Comparison of ENCODE assay signal across 32 cellular contexts in genomic region chr3:186775999-186776398, GRCh38. TPM values are rescaled to one million over a fixed set of nuclear protein-coding genes. Genes with fewer than 3 reads are reported as not detected.
A peak's percentile ranks its signal among the peaks of the same experiment; 100 is the strongest.
DNase-seq lines count a peak whose midpoint lies in the region; ATAC-seq and TF ChIP-seq lines count a peak whose summit lies in the region.
"Had no signal": no experiment of that assay in that cellular context is flagged by ENCODE, and none has a peak within 500 bp of the region (broad histone marks: within the 10 kb centered on the region; RNA-seq: fewer than 3 reads in every experiment).

No MANE protein-coding gene starts in this region.

- H3K36me3 ChIP-seq in cardiac muscle cell (no peaks in the 10 kb centered on the region), spleen (no peaks in the 10 kb centered on the region)
- H3K36me3 ChIP-seq: BLaER1 treated with 17β-estradiol and CSF1 and Interleukin-3, amounts not matched to agents 10 nM and 100 nM; gastroesophageal sphincter; right atrium auricular region; stomach; tibial nerve had no signal

- intact Hi-C loops in right cardiac atrium (cut with DNase I) (no loop called here), spleen (cut with DNase I; ENCODE audit: low total_unique reads) (no loop called here)

- no peak for TF ChIP-seq POLR2A in spleen (IDR thresholded peaks at IDR 0.05)

- H3K9me3 ChIP-seq in cardiac muscle cell (ENCODE audit: low read depth), result no peaks in the 10 kb centered on the region
- no peaks in the 10 kb centered on the region for H3K9me3 ChIP-seq in right cardiac atrium (ENCODE audit: control insufficient read depth, low read length)
- no peaks in the 10 kb centered on the region for H3K9me3 ChIP-seq in spleen
- H3K9me3 ChIP-seq: BLaER1 treated with 17β-estradiol and CSF1 and Interleukin-3, amounts not matched to agents 10 nM and 100 nM; gastroesophageal sphincter; right atrium auricular region; stomach; tibial nerve had no signal

- H3K4me3 ChIP-seq in cardiac muscle cell, result no peak overlapping the region
- H3K4me3 ChIP-seq in right cardiac atrium (ENCODE audit: low read length), result no peak overlapping the region
- no peak overlapping the region for H3K4me3 ChIP-seq in fibroblast of villous mesenchyme (ENCODE audit: low read depth, low read length)
- H3K4me3 ChIP-seq in spleen, result no peak overlapping the region
- H3K4me3 ChIP-seq: BLaER1 treated with 17β-estradiol and CSF1 and Interleukin-3, amounts not matched to agents 10 nM and 100 nM; gastroesophageal sphincter; right atrium auricular region; stomach; tibial nerve had no signal

- no peak overlapping the region for H3K27ac ChIP-seq in cardiac muscle cell
- H3K27ac ChIP-seq in right cardiac atrium (ENCODE audit: low read length), result no peak overlapping the region
- H3K27ac ChIP-seq in spleen, result no peak overlapping the region
- H3K27ac ChIP-seq: BLaER1 treated with 17β-estradiol and CSF1 and Interleukin-3, amounts not matched to agents 10 nM and 100 nM; gastroesophageal sphincter; right atrium auricular region; stomach; tibial nerve had no signal

- no peak for ATAC-seq in right cardiac atrium
- ATAC-seq: gastroesophageal sphincter; left colon; naive thymus-derived CD4-positive, alpha-beta T cell had no signal

- in situ Hi-C loops in SK-MEL-5 (cut with HindIII; ENCODE audit: low pct_unique_long_range_greater_than_20kb, low sequenced_read_pairs), result no loop called here

- TF ChIP-seq CTCF in cardiac muscle cell (IDR thresholded peaks at IDR 0.05; ENCODE audit: low read depth, low read length) (peak; percentile 30), fibroblast of villous mesenchyme (IDR thresholded peaks at IDR 0.05; ENCODE audit: insufficient read depth, low read depth, low read length) (peak; percentile 11), spleen (IDR thresholded peaks at IDR 0.05 in 8 of 11, conservative IDR thresholded peaks at IDR 0.05 in 3 of 11) (no peak)

- WGBS in right cardiac atrium, result 53% methylated on average over 8 of the region's 8 CpGs
- WGBS in spleen, 5 donors, result 68 to 83% (median 79%) methylated on average over 7 to 8 of the region's 8 CpGs

- H3K27me3 ChIP-seq in cardiac muscle cell, result no peaks in the 10 kb centered on the region
- H3K27me3 ChIP-seq in right cardiac atrium (ENCODE audit: control insufficient read depth, insufficient read depth), result no peaks in the 10 kb centered on the region
- H3K27me3 ChIP-seq in spleen (replicated peaks in 1 of 7), result no peaks in the 10 kb centered on the region
- H3K27me3 ChIP-seq: BLaER1 treated with 17β-estradiol and CSF1 and Interleukin-3, amounts not matched to agents 10 nM and 100 nM; right atrium auricular region; tibial nerve had no signal

- H3K4me1 ChIP-seq in cardiac muscle cell (ENCODE audit: low read depth) (no peaks in the 10 kb centered on the region), right cardiac atrium (ENCODE audit: control insufficient read depth, insufficient read depth, low read length) (no peaks in the 10 kb centered on the region), spleen (peaks cover 0 to 21% (median 15%) of the 10 kb centered on the region in 6 donors)

- DNase-seq in cardiac muscle cell (ENCODE audit: low read depth in 1 of 2, low spot score in 1 of 2), result peak in 1 of 2 donors; percentile 56
- DNase-seq in right cardiac atrium, result no peak
- DNase-seq in SK-MEL-5 (ENCODE audit: low read depth, low spot score), result peak; percentile 44
- no peak for DNase-seq in fibroblast of villous mesenchyme (ENCODE audit: low read depth)
- DNase-seq in spleen, result no peak
- no peak for DNase-seq in iPS-NIHi11 (ENCODE audit: low spot score)
- no peak for DNase-seq in NCI-H1694 (lab: John Stamatoyannopoulos, UW)
- DNase-seq in GDM1 (lab: John Stamatoyannopoulos, UW), result no peak
- DNase-seq: activated CD4-positive, alpha-beta T cell treated with anti-CD3 and anti-CD28 coated beads for 4 hours; anterior cingulate cortex; Calu3; effector CD4-positive, alpha-beta T cell; HCEC 1CT; Kasumi-1; left colon; mesenchymal stem cell; naive thymus-derived CD4-positive, alpha-beta T cell; NCI-H1048; NCI-H2029 treated with DMSO at 0.1 percent for 48 hours; NCI-H345; NCI-H774; SIG-M5; stomach; T-helper 1 cell had no signal

RNA-seq across cellular contexts. Expression of gene EIF4A2, which starts 7.4 kb away (rescaled TPM):
- total RNA-seq in cardiac muscle cell, result 621 and 911 TPM in 2 replicates
- 359 and 471 TPM in 2 replicates for polyA plus RNA-seq in cardiac muscle cell
- total RNA-seq in right cardiac atrium, result 100 to 1,000 TPM; 252 to 436 (median 397) TPM
- polyA plus RNA-seq in right cardiac atrium, result 378 TPM
- 391 and 434 TPM in 2 replicates for total RNA-seq in SK-MEL-5 (2014; rRNA removed; shearing (Covaris generic))
- polyA plus RNA-seq in SK-MEL-5 (2015; cell fraction: cytosol; rRNA removed), result 210 and 220 TPM in 2 replicates
- 2,399 and 2,988 TPM in 2 replicates for polyA plus RNA-seq in SK-MEL-5 (2015; cell fraction: nucleus; rRNA removed)
- 319 and 691 TPM in 2 replicates for total RNA-seq in fibroblast of villous mesenchyme
- total RNA-seq in spleen, result 100 to 1,000 TPM; 255 to 512 (median 355) TPM
- polyA plus RNA-seq in spleen, result 100 to 1,000 TPM; 354 to 397 (median 381) TPM

RNA-seq across cellular contexts. Expression of gene RFC4, which starts 30.3 kb away (rescaled TPM):
- total RNA-seq in cardiac muscle cell (23.0 and 37.5 TPM in 2 replicates), right cardiac atrium (10 to 100 TPM in 2 of 4 donors, 1 to 10 TPM in 2; 7.2 to 13.6 (median 10.4) TPM), fibroblast of villous mesenchyme (19.3 and 25.5 TPM in 2 replicates), spleen (10 to 100 TPM; 14.4 to 22.0 (median 18.3) TPM)
- polyA plus RNA-seq in cardiac muscle cell (34.0 and 47.4 TPM in 2 replicates), right cardiac atrium (10.0 TPM), spleen (10 to 100 TPM; 17.5 to 27.2 (median 23.9) TPM)
- 51.0 and 57.3 TPM in 2 replicates for total RNA-seq in SK-MEL-5 (2014; rRNA removed; shearing (Covaris generic))
- polyA plus RNA-seq in SK-MEL-5 (2015; cell fraction: cytosol; rRNA removed), result 41.9 and 53.1 TPM in 2 replicates
- 109 and 122 TPM in 2 replicates for polyA plus RNA-seq in SK-MEL-5 (2015; cell fraction: nucleus; rRNA removed)

RNA-seq across cellular contexts. Expression of gene KNG1, which starts 58.8 kb away (rescaled TPM):
- total RNA-seq in cardiac muscle cell (not detected in 2 replicates), right cardiac atrium (under 1 TPM; 0.37 to 0.53 (median 0.48) TPM), fibroblast of villous mesenchyme (not detected in 2 replicates), spleen (under 1 TPM in 1 of 7 donors, not detected in 6; 0.36 TPM)
- polyA plus RNA-seq in cardiac muscle cell (not detected in 2 replicates), right cardiac atrium (0.23 TPM), spleen (not detected)
- total RNA-seq in SK-MEL-5 (2014; rRNA removed; shearing (Covaris generic)), result not detected in 2 replicates
- polyA plus RNA-seq in SK-MEL-5 (2015; cell fraction: cytosol; rRNA removed), result 0.04 TPM in 1 of 2 replicates, not detected in the other
- not detected in 2 replicates for polyA plus RNA-seq in SK-MEL-5 (2015; cell fraction: nucleus; rRNA removed)
- total RNA-seq: A172; activated T-helper 1 cell treated with anti-CD3 and anti-CD28 coated beads, Interleukin-12 subunit alpha, Interleukin-12 subunit beta, Interleukin-2, Interleukin-4 antibody, amounts not matched to agents 30 ng/mL and 10 ng/mL and 1 ng/mL, durations not matched to agents 14 hours and 24 hours and 36 hours; Calu3; cerebellum; esophagus mucosa; gastroesophageal sphincter; naive thymus-derived CD4-positive, alpha-beta T cell; stomach; tibial nerve had no signal
- polyA plus RNA-seq: naive thymus-derived CD4-positive, alpha-beta T cell had no signal

Comparison
In these comparisons a context has a peak if more than half of its experiments do, and no peak if none do; other contexts are left out.
1. CTCF ChIP-seq: peak in cardiac muscle cell (single experiment) and fibroblast of villous mesenchyme (single experiment); none in spleen (0 of 11).